In the genomic region with DNA sequence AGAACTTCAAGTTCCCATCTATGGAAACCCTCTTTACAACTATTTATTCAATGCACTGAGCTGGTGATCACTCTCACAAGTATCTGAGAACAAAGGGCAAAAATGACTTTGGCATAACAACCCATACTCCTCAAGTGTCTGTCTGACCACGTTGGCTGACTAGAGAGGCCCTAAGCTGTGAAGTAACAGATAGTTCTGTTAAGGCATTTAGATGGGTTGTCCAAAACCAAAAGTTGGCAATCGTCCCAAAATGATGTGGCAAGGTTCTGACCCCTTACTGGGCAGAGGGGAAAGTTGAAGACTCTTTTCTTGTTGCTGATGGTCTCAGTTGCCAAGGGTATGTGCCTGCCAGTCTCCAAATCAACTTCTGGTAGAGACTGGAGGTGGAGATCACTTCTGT, we compare ENCODE assay signal across 21 cellular contexts.
"Had no signal": no experiment of that assay in that cellular context is flagged by ENCODE, and none has a peak within 500 bp of the region (broad histone marks: within the 10 kb centered on the region; RNA-seq: fewer than 3 reads in every experiment).

No MANE protein-coding gene starts in this region.

- H3K27ac ChIP-seq: RWPE1 had no signal

- DNase-seq: IMR-90, Karpas-422, KG1, MM.1S, NCI-H1048, NCI-H1105, NCI-H1417, NCI-H1436 treated with DMSO at 0.1 percent for 48 hours, NCI-H1694, NCI-H187 treated with DMSO at 0.1 percent for 48 hours, NCI-H2029 treated with DMSO at 0.1 percent for 48 hours, NCI-H2227 treated with DMSO at 0.1 percent for 48 hours, NCI-H524, NCI-H526 treated with DMSO at 0.1 percent for 48 hours, NCI-H748 treated with DMSO at 0.1 percent for 48 hours, PC-3, SHP77, SK-N-SH, SW 1271 had no signal

- H3K9me3 ChIP-seq: SK-N-SH had no signal

- ATAC-seq: Panc1, PC-3 had no signal
